In the genomic region with DNA sequence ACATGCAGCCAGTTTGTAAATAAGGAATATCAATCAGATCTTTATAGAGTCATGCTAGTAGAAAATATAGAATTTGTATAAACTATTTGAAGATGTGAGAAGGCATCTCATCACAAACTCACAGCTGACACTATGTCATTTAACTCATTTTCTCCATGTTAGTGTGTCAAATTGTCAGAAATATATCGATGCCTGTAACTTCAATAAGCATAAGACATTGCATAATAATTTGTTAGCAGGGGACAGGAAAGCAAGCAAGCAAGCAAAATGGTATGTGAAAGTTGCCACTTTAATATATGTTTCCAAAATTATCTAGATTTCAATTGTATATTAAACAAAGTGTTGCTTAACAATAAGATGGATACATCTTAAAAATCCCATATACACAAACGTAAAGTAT, we compare ENCODE assay signal across 1 cellular context.
TF ChIP-seq lines count a peak whose summit lies in the region.

No MANE protein-coding gene starts in this region.

TF ChIP-seq in K562, 482 proteins besides CTCF, POLR2A, EP300 and RAD21 (continued from another document):
- TF ChIP-seq TEAD4 (IDR thresholded peaks at IDR 0.05; ENCODE audit: low read length) (no peak), TEAD4 (CRISPR knock-in tag; IDR thresholded peaks at IDR 0.05; ENCODE audit: borderline replicate concordance) (no peak), CEBPG (CRISPR knock-in tag; IDR thresholded peaks at IDR 0.05) (no peak), CEBPG (tag; conservative IDR thresholded peaks at IDR 0.05 in 1 of 2, IDR thresholded peaks at IDR 0.05 in 1 of 2) (peak in 1 of 2 experiments; percentile 55; a peak in 2 of 4 replicates), NRF1 (conservative IDR thresholded peaks at IDR 0.05 in 1 of 2, IDR thresholded peaks at IDR 0.05 in 1 of 2) (no peak), GATA2 (CRISPR knock-in tag; IDR thresholded peaks at IDR 0.05) (no peak), ZNF76 (CRISPR knock-in tag; IDR thresholded peaks at IDR 0.05; ENCODE audit: borderline replicate concordance) (no peak)
- TF ChIP-seq, protein P1, sequence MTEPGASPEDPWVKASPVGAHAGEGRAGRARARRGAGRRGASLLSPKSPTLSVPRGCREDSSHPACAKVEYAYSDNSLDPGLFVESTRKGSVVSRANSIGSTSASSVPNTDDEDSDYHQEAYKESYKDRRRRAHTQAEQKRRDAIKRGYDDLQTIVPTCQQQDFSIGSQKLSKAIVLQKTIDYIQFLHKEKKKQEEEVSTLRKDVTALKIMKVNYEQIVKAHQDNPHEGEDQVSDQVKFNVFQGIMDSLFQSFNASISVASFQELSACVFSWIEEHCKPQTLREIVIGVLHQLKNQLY (CRISPR knock-in tag; conservative IDR thresholded peaks at IDR 0.05): no peak
- TF ChIP-seq, protein P2, sequence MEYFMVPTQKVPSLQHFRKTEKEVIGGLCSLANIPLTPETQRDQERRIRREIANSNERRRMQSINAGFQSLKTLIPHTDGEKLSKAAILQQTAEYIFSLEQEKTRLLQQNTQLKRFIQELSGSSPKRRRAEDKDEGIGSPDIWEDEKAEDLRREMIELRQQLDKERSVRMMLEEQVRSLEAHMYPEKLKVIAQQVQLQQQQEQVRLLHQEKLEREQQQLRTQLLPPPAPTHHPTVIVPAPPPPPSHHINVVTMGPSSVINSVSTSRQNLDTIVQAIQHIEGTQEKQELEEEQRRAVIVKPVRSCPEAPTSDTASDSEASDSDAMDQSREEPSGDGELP (CRISPR knock-in tag; IDR thresholded peaks at IDR 0.05; ENCODE audit: borderline replicate concordance): no peak
